In the genomic region with DNA sequence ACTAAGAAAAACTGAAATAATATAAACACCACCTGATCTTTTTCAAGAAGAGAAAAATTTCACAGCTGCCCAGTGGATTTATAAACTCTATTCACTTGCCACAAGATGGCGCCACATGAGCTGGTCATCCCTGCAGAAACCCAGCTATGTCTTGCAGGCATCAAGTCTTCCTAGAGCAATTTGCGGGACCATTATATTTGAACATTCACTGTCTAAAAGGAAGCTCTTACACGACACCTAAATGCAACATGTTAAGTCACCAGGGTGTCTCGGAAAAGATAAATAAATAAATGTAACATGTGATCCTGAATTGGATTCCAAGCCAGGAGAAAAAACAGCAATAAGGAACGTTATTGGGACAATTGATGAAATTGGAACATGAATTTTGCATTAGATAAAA, we compare ENCODE assay signal across 8 cellular contexts. TPM values are rescaled to one million over a fixed set of nuclear protein-coding genes. Genes with fewer than 3 reads are reported as not detected.
DNase-seq lines count a peak whose midpoint lies in the region; ATAC-seq and TF ChIP-seq lines count a peak whose summit lies in the region.

No MANE protein-coding gene starts in this region.

- DNase-seq in GM12864 (ENCODE audit: low read depth) (peak; percentile 79), NCI-H187 treated with DMSO at 0.1 percent for 48 hours (lab: John Stamatoyannopoulos, UW) (peak; percentile 42), amygdala (lab: John Stamatoyannopoulos, UW) (peak in 46 of 56 donors; percentile 1 to 82 (median 49)), hepatocyte (ENCODE audit: low spot score) (peak; percentile 91), smooth muscle cell (lab: John Stamatoyannopoulos, UW; ENCODE audit: unreplicated experiment) (peak; percentile 3)
- DNase-seq in T-helper 2 cell treated with Interferon-gamma antibody and Interleukin-4, amounts not matched to agents 5 μg/mL and 100 μg/mL, for 36 hours (ENCODE audit: low spot score): peak; percentile 56

- H3K4me1 ChIP-seq in hepatocyte (ENCODE audit: insufficient read depth): no peaks in the 10 kb centered on the region
- no peaks in the 10 kb centered on the region for H3K4me1 ChIP-seq in smooth muscle cell (ENCODE audit: low read depth)

- H3F3A ChIP-seq in smooth muscle cell (ENCODE audit: low read depth): no peaks in the 10 kb centered on the region

- H2AFZ ChIP-seq in hepatocyte: no peak overlapping the region
- no peak overlapping the region for H2AFZ ChIP-seq in smooth muscle cell (ENCODE audit: low read depth)

- H3K4me2 ChIP-seq in hepatocyte (no peak overlapping the region), smooth muscle cell (no peak overlapping the region)

- H3K4me1 Mint-ChIP-seq in T-helper 2 cell treated with Interferon-gamma antibody and Interleukin-4, amounts not matched to agents 5 μg/mL and 100 μg/mL, for 36 hours (ENCODE audit: low read depth): peaks cover 1% of the 10 kb centered on the region

- ATAC-seq in HG03565 (IDR thresholded peaks at IDR 0.05; ENCODE audit: unreplicated experiment): no peak
- no peak for ATAC-seq in GM21723 (IDR thresholded peaks at IDR 0.05; ENCODE audit: unreplicated experiment)

- H3K36me3 ChIP-seq in hepatocyte (replicated peaks; ENCODE audit: insufficient read depth, low read depth) (no peaks in the 10 kb centered on the region), smooth muscle cell (ENCODE audit: low read depth) (no peaks in the 10 kb centered on the region)

- no peak overlapping the region for H3K27ac Mint-ChIP-seq in T-helper 2 cell treated with Interferon-gamma antibody and Interleukin-4, amounts not matched to agents 5 μg/mL and 100 μg/mL, for 36 hours

- no peaks in the 10 kb centered on the region for H3K36me3 Mint-ChIP-seq in T-helper 2 cell treated with Interferon-gamma antibody and Interleukin-4, amounts not matched to agents 5 μg/mL and 100 μg/mL, for 36 hours (ENCODE audit: low read depth)

- H3K4me3 Mint-ChIP-seq in T-helper 2 cell treated with Interferon-gamma antibody and Interleukin-4, amounts not matched to agents 5 μg/mL and 100 μg/mL, for 36 hours: no peak overlapping the region

- no peaks in the 10 kb centered on the region for H3K79me2 ChIP-seq in hepatocyte
- H3K79me2 ChIP-seq in smooth muscle cell (ENCODE audit: low read depth): no peaks in the 10 kb centered on the region

- WGBS in hepatocyte (ENCODE audit: low lambda C conversion rate, missing lambda C conversion rate): 22% methylated on average over 5 of the region's 5 CpGs
- 24% methylated on average over 5 of the region's 5 CpGs for WGBS in smooth muscle cell (ENCODE audit: low lambda C conversion rate)

- H3K27me3 Mint-ChIP-seq in T-helper 2 cell treated with Interferon-gamma antibody and Interleukin-4, amounts not matched to agents 5 μg/mL and 100 μg/mL, for 36 hours (ENCODE audit: low read depth): no peaks in the 10 kb centered on the region

- H3K9me3 Mint-ChIP-seq in T-helper 2 cell treated with Interferon-gamma antibody and Interleukin-4, amounts not matched to agents 5 μg/mL and 100 μg/mL, for 36 hours: no peaks in the 10 kb centered on the region

- H3K4me3 ChIP-seq in GM12864 (ENCODE audit: low read depth, low read length) (no peak overlapping the region), hepatocyte (no peak overlapping the region), smooth muscle cell (no peak overlapping the region)

- no peaks in the 10 kb centered on the region for H4K20me1 ChIP-seq in hepatocyte (ENCODE audit: insufficient read depth, poor library complexity, severe bottlenecking)
- H4K20me1 ChIP-seq in smooth muscle cell (ENCODE audit: low read depth): no peaks in the 10 kb centered on the region

- no peaks in the 10 kb centered on the region for H3K9me2 ChIP-seq in hepatocyte (replicated peaks; ENCODE audit: insufficient read depth)

- H3K27me3 ChIP-seq in hepatocyte (no peaks in the 10 kb centered on the region), smooth muscle cell (ENCODE audit: low read depth) (no peaks in the 10 kb centered on the region)

- H3K9ac ChIP-seq in smooth muscle cell (ENCODE audit: low read depth): no peak overlapping the region

- no peak overlapping the region for H3K27ac ChIP-seq in hepatocyte
- H3K27ac ChIP-seq in smooth muscle cell (ENCODE audit: low read depth): no peak overlapping the region

- TF ChIP-seq CTCF in GM12864 (IDR thresholded peaks at IDR 0.05; ENCODE audit: low read depth, low read length, missing control alignments) (peak; percentile 64), hepatocyte (IDR thresholded peaks at IDR 0.05; ENCODE audit: poor library complexity) (peak; percentile 91), smooth muscle cell (IDR thresholded peaks at IDR 0.05; ENCODE audit: borderline replicate concordance, insufficient read depth, poor library complexity, severe bottlenecking) (peak; percentile 82)

- H3K9me3 ChIP-seq in hepatocyte (ENCODE audit: low read depth) (no peaks in the 10 kb centered on the region), smooth muscle cell (replicated peaks; ENCODE audit: low read depth) (no peaks in the 10 kb centered on the region)

RNA-seq across cellular contexts. Expression of gene AKT2, which starts 20.3 kb away (rescaled TPM):
- 103 and 106 TPM in 2 replicates for total RNA-seq in hepatocyte
- 53.7 and 54.9 TPM in 2 replicates for polyA plus RNA-seq in hepatocyte
- total RNA-seq in smooth muscle cell: 54.9 and 62.6 TPM in 2 replicates
- polyA plus RNA-seq in smooth muscle cell: 26.6 and 39.1 TPM in 2 replicates

RNA-seq across cellular contexts. Expression of gene C19orf47, which starts 42.8 kb away (rescaled TPM):
- 7.4 and 9.7 TPM in 2 replicates for total RNA-seq in hepatocyte
- polyA plus RNA-seq in hepatocyte: 9.3 and 9.8 TPM in 2 replicates
- 6.3 and 7.6 TPM in 2 replicates for total RNA-seq in smooth muscle cell
- 7.8 and 9.3 TPM in 2 replicates for polyA plus RNA-seq in smooth muscle cell

RNA-seq across cellular contexts. Expression of gene PLD3, which starts 43.1 kb away (rescaled TPM):
- total RNA-seq in hepatocyte (668 and 805 TPM in 2 replicates), smooth muscle cell (716 and 737 TPM in 2 replicates)
- polyA plus RNA-seq in hepatocyte (1,297 and 1,400 TPM in 2 replicates), smooth muscle cell (880 and 1,023 TPM in 2 replicates)

Comparison
In these comparisons a context has a peak if more than half of its experiments do, and no peak if none do; other contexts are left out.
1. DNase-seq: peak in every context shown above with its lines; median percentile 91 in hepatocyte; 79 in GM12864; 56 in T-helper 2 cell treated with Interferon-gamma antibody and Interleukin-4, amounts not matched to agents 5 μg/mL and 100 μg/mL, for 36 hours; 49 in amygdala; 42 in NCI-H187 treated with DMSO at 0.1 percent for 48 hours; 3 in smooth muscle cell.